ENCODE assay signal across 18 cellular contexts in the genomic region with DNA sequence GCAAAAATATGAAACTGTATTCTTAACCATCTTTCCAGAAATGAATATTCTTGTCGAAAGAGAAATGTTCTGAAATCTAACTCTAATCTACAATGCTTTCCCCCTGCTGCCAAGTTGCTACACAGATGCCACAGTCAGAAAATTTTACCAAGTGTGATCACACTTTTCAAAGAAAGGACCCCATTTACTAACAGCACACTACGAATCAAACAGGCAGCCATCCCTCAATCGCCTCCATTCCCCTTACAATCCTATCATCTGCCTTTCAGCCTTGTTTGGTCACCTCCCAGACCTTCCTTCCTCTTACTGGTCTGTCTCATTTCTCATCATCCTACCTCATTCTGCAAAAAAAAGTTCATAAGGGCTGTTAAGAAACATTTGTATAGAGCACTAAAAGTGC.
DNase-seq lines count a peak whose midpoint lies in the region; ATAC-seq and TF ChIP-seq lines count a peak whose summit lies in the region.
"Had no signal": no experiment of that assay in that cellular context is flagged by ENCODE, and none has a peak within 500 bp of the region (broad histone marks: within the 10 kb centered on the region; RNA-seq: fewer than 3 reads in every experiment).

No MANE protein-coding gene starts in this region.

- H3K27ac Mint-ChIP-seq in activated CD4-positive, alpha-beta T cell treated with anti-CD3 and anti-CD28 coated beads for 36 hours, result peak overlapping the region; percentile 28
- H3K27ac Mint-ChIP-seq in activated CD4-positive, alpha-beta T cell treated with anti-CD3 and anti-CD28 coated beads, Interleukin-2, amount 10 ng/mL, durations not matched to agents 7 days and 5 days, result no peak overlapping the region
- H3K27ac Mint-ChIP-seq in activated T-helper 1 cell treated with anti-CD3 and anti-CD28 coated beads, Interleukin-12 subunit alpha, Interleukin-12 subunit beta, Interleukin-2, Interleukin-4 antibody, amounts not matched to agents 30 ng/mL and 10 ng/mL and 1 ng/mL, durations not matched to agents 14 hours and 24 hours and 36 hours, result peak overlapping the region; percentile 57
- no peak overlapping the region for H3K27ac Mint-ChIP-seq in neural crest cell (ENCODE audit: unreplicated experiment)

- H3K27me3 ChIP-seq in IMR-90 (ENCODE audit: control insufficient read depth, insufficient read depth, low read length), result no peaks in the 10 kb centered on the region
- H3K27me3 ChIP-seq in gastrocnemius medialis, result no peaks in the 10 kb centered on the region
- H3K27me3 ChIP-seq: spleen, vagina had no signal

- peaks cover 3% of the 10 kb centered on the region for H3K4me1 ChIP-seq in IMR-90 (ENCODE audit: control insufficient read depth, insufficient read depth, low read length)
- peaks cover 18 to 25% of the 10 kb centered on the region in 2 donors for H3K4me1 ChIP-seq in gastrocnemius medialis

- H4K8ac ChIP-seq in IMR-90 (ENCODE audit: low read depth in 2 of 2, low read length in 2 of 2), result no peak overlapping the region

- no peak overlapping the region for H2BK15ac ChIP-seq in IMR-90 (ENCODE audit: low read depth, low read length)

- H3K18ac ChIP-seq in IMR-90 (ENCODE audit: low read depth, low read length), result no peak overlapping the region

- no peak overlapping the region for H2BK120ac ChIP-seq in IMR-90 (ENCODE audit: low read depth, low read length)

- H2BK5ac ChIP-seq in IMR-90 (ENCODE audit: low read depth, low read length, poor library complexity, severe bottlenecking), result no peak overlapping the region

- TF ChIP-seq CTCF in IMR-90 (conservative IDR thresholded peaks at IDR 0.05; ENCODE audit: low read depth, low read length), result no peak
- no peak for TF ChIP-seq CTCF in neural crest cell (conservative IDR thresholded peaks at IDR 0.05)
- no peak for TF ChIP-seq CTCF in gastrocnemius medialis (IDR thresholded peaks at IDR 0.05 in 4 of 5, conservative IDR thresholded peaks at IDR 0.05 in 1 of 5)

- no peak overlapping the region for H3K9ac ChIP-seq in IMR-90 (ENCODE audit: low read depth, low read length)

- CTCF ChIA-PET in activated CD4-positive, alpha-beta T cell treated with anti-CD3 and anti-CD28 coated beads for 36 hours (lab: Charles Lee), result interaction anchor here (1.0 kb wide), 1 partner anchor 43 kb away, joined by 3 read pairs; no protein-coding TSS in a partner anchor
- CTCF ChIA-PET in activated CD4-positive, alpha-beta T cell treated with anti-CD3 and anti-CD28 coated beads, Interleukin-2, amount 10 ng/mL, durations not matched to agents 7 days and 5 days (lab: Charles Lee), result interaction anchor here (0.9 to 1.6 kb wide), 2 partner anchors 12 to 31 kb away, joined by 4 to 8 read pairs; no protein-coding TSS in a partner anchor
- CTCF ChIA-PET in IMR-90 (lab: Yijun Ruan, JAX), result no interaction called here

- H3K23ac ChIP-seq in IMR-90 (ENCODE audit: low read depth, low read length), result peak overlapping the region; percentile 78; the same call in 1 of the 2 replicates

- no CpG with 5 or more reads among the region's 3 CpGs for WGBS in IMR-90 (ENCODE audit: extremely low coverage in 2 of 2, insufficient read length in 1 of 2), 2 experiments

- no peak for TF ChIP-seq RAD21 in IMR-90 (IDR thresholded peaks at IDR 0.05; ENCODE audit: low read length)

- peaks cover 54% of the 10 kb centered on the region for H3K4me1 Mint-ChIP-seq in activated CD4-positive, alpha-beta T cell treated with anti-CD3 and anti-CD28 coated beads for 36 hours
- peaks cover 24% of the 10 kb centered on the region for H3K4me1 Mint-ChIP-seq in activated CD4-positive, alpha-beta T cell treated with anti-CD3 and anti-CD28 coated beads, Interleukin-2, amount 10 ng/mL, durations not matched to agents 7 days and 5 days
- H3K4me1 Mint-ChIP-seq in activated T-helper 1 cell treated with anti-CD3 and anti-CD28 coated beads, Interleukin-12 subunit alpha, Interleukin-12 subunit beta, Interleukin-2, Interleukin-4 antibody, amounts not matched to agents 30 ng/mL and 10 ng/mL and 1 ng/mL, durations not matched to agents 14 hours and 24 hours and 36 hours (ENCODE audit: low read depth), result peaks cover 47% of the 10 kb centered on the region
- H3K4me1 Mint-ChIP-seq in neural crest cell, result peaks cover 42% of the 10 kb centered on the region

- peak overlapping the region; percentile 86; the same call in 1 of the 2 replicates for H3K14ac ChIP-seq in IMR-90 (replicated peaks; ENCODE audit: low read depth, low read length)

- POLR2A ChIA-PET in activated CD4-positive, alpha-beta T cell treated with anti-CD3 and anti-CD28 coated beads for 36 hours (lab: Charles Lee), result no interaction called here
- POLR2A ChIA-PET in activated CD4-positive, alpha-beta T cell treated with anti-CD3 and anti-CD28 coated beads, Interleukin-2, amount 10 ng/mL, durations not matched to agents 7 days and 5 days (lab: Charles Lee), result no interaction called here
- POLR2A ChIA-PET in IMR-90 (lab: Charles Lee; ENCODE audit: unreplicated experiment), result no interaction called here

- no TSS peak for BruUV-seq in IMR-90 (replicated peaks; lab: Mats Ljungman, UMichigan)

- peaks cover 25 to 60% of the 10 kb centered on the region in 2 experiments for H3K79me1 ChIP-seq in IMR-90 (ENCODE audit: low read depth in 1 of 2, low read length in 2 of 2)

- H2AK9ac ChIP-seq in IMR-90 (replicated peaks; ENCODE audit: low read depth, low read length, poor library complexity), result no peak overlapping the region

- H3K36me3 Mint-ChIP-seq in activated CD4-positive, alpha-beta T cell treated with anti-CD3 and anti-CD28 coated beads for 36 hours (ENCODE audit: low read depth), result peaks cover 22% of the 10 kb centered on the region
- H3K36me3 Mint-ChIP-seq in activated CD4-positive, alpha-beta T cell treated with anti-CD3 and anti-CD28 coated beads, Interleukin-2, amount 10 ng/mL, durations not matched to agents 7 days and 5 days (ENCODE audit: low read depth), result peaks cover 32% of the 10 kb centered on the region
- H3K36me3 Mint-ChIP-seq in activated T-helper 1 cell treated with anti-CD3 and anti-CD28 coated beads, Interleukin-12 subunit alpha, Interleukin-12 subunit beta, Interleukin-2, Interleukin-4 antibody, amounts not matched to agents 30 ng/mL and 10 ng/mL and 1 ng/mL, durations not matched to agents 14 hours and 24 hours and 36 hours (ENCODE audit: low read depth), result peaks cover 20% of the 10 kb centered on the region
- H3K36me3 Mint-ChIP-seq in neural crest cell (ENCODE audit: low read depth), result peaks cover 3% of the 10 kb centered on the region

- TF ChIP-seq POLR2A in IMR-90 (IDR thresholded peaks at IDR 0.05; ENCODE audit: low read depth, low read length) (no peak), gastrocnemius medialis (IDR thresholded peaks at IDR 0.05) (no peak)

- no peak overlapping the region for H4K91ac ChIP-seq in IMR-90 (ENCODE audit: insufficient read depth, low read depth, low read length)

- in situ Hi-C loops in IMR-90 (cut with MboI; ENCODE audit: low sequenced_read_pairs), result no loop called here
- in situ Hi-C loops in gastrocnemius medialis (cut with MboI; ENCODE audit: low sequenced_read_pairs in 4 of 4), result no loop called here

- intact Hi-C loops in activated CD4-positive, alpha-beta T cell treated with anti-CD3 and anti-CD28 coated beads for 36 hours (cut with DNase I, micrococcal nuclease), result loop anchor here (5.0 to 10.0 kb wide), 2 partner anchors 85 to 1947 kb away; no protein-coding TSS in a partner anchor
- intact Hi-C loops in IMR-90 (cut with micrococcal nuclease) (no loop called here), gastrocnemius medialis (cut with DNase I; ENCODE audit: low total_unique reads) (no loop called here), posterior cingulate gyrus (cut with DNase I) (no loop called here)
- intact Hi-C loops in activated T-helper 1 cell treated with anti-CD3 and anti-CD28 coated beads, Interleukin-12 subunit alpha, Interleukin-12 subunit beta, Interleukin-2, Interleukin-4 antibody, amounts not matched to agents 30 ng/mL and 10 ng/mL and 1 ng/mL, durations not matched to agents 14 hours and 24 hours and 36 hours (cut with micrococcal nuclease), result loop anchor here (1.0 to 2.0 kb wide), 5 partner anchors 12 to 101 kb away; no protein-coding TSS in a partner anchor

- no peak overlapping the region for H2BK20ac ChIP-seq in IMR-90 (ENCODE audit: low read depth, low read length)

- H3K4me3 ChIP-seq in IMR-90 (ENCODE audit: insufficient read depth, low read depth, low read length) (no peak overlapping the region), gastrocnemius medialis (no peak overlapping the region)
- H3K4me3 ChIP-seq: spleen, vagina had no signal

- H3K56ac ChIP-seq in IMR-90 (ENCODE audit: extremely low read depth, insufficient read depth, low read length), result no peak overlapping the region

- peaks cover 10% of the 10 kb centered on the region for H3K9me1 ChIP-seq in IMR-90 (ENCODE audit: insufficient read depth, low read length)

- dilution Hi-C loops in IMR-90 (cut with HindIII; ENCODE audit: low sequenced_read_pairs, unreplicated experiment), result no loop called here

- H3K36me3 ChIP-seq in IMR-90 (ENCODE audit: control insufficient read depth, insufficient read depth, low read length), result no peaks in the 10 kb centered on the region; the same call in 1 of the 2 replicates
- no peaks in the 10 kb centered on the region for H3K36me3 ChIP-seq in gastrocnemius medialis
- H3K36me3 ChIP-seq: vagina had no signal

- no peak overlapping the region for H2AFZ ChIP-seq in IMR-90 (replicated peaks; ENCODE audit: low read length, poor library complexity)

- peak overlapping the region; percentile 67; the same call in 1 of the 2 replicates for H2AK5ac ChIP-seq in IMR-90 (ENCODE audit: low read depth, low read length)

- no peak overlapping the region for H3K4me2 ChIP-seq in IMR-90 (ENCODE audit: low read depth, low read length)

- H4K20me1 ChIP-seq in IMR-90 (ENCODE audit: insufficient read depth, low read length), result peaks cover 27% of the 10 kb centered on the region

- no peaks in the 10 kb centered on the region for H3K9me3 Mint-ChIP-seq in activated CD4-positive, alpha-beta T cell treated with anti-CD3 and anti-CD28 coated beads for 36 hours (ENCODE audit: low read depth)
- no peaks in the 10 kb centered on the region for H3K9me3 Mint-ChIP-seq in activated CD4-positive, alpha-beta T cell treated with anti-CD3 and anti-CD28 coated beads, Interleukin-2, amount 10 ng/mL, durations not matched to agents 7 days and 5 days
- no peaks in the 10 kb centered on the region for H3K9me3 Mint-ChIP-seq in activated T-helper 1 cell treated with anti-CD3 and anti-CD28 coated beads, Interleukin-12 subunit alpha, Interleukin-12 subunit beta, Interleukin-2, Interleukin-4 antibody, amounts not matched to agents 30 ng/mL and 10 ng/mL and 1 ng/mL, durations not matched to agents 14 hours and 24 hours and 36 hours
- H3K9me3 Mint-ChIP-seq in neural crest cell, result no peaks in the 10 kb centered on the region

- peak overlapping the region; percentile 22 for H3K4me3 Mint-ChIP-seq in activated CD4-positive, alpha-beta T cell treated with anti-CD3 and anti-CD28 coated beads for 36 hours
- H3K4me3 Mint-ChIP-seq in activated CD4-positive, alpha-beta T cell treated with anti-CD3 and anti-CD28 coated beads, Interleukin-2, amount 10 ng/mL, durations not matched to agents 7 days and 5 days, result no peak overlapping the region
- H3K4me3 Mint-ChIP-seq in activated T-helper 1 cell treated with anti-CD3 and anti-CD28 coated beads, Interleukin-12 subunit alpha, Interleukin-12 subunit beta, Interleukin-2, Interleukin-4 antibody, amounts not matched to agents 30 ng/mL and 10 ng/mL and 1 ng/mL, durations not matched to agents 14 hours and 24 hours and 36 hours, result peak overlapping the region; percentile 22
- peak overlapping the region; percentile 1 for H3K4me3 Mint-ChIP-seq in neural crest cell

- H3K4ac ChIP-seq in IMR-90 (ENCODE audit: low read depth, low read length), result no peak overlapping the region

- H3K9me3 ChIP-seq in IMR-90 (ENCODE audit: control insufficient read depth, insufficient read depth, low read length) (no peaks in the 10 kb centered on the region), gastrocnemius medialis (no peaks in the 10 kb centered on the region)
- H3K9me3 ChIP-seq: spleen, vagina had no signal

- H4K5ac ChIP-seq in IMR-90 (ENCODE audit: low read depth, low read length), result no peak overlapping the region

- H3K27me3 Mint-ChIP-seq in activated CD4-positive, alpha-beta T cell treated with anti-CD3 and anti-CD28 coated beads for 36 hours, result no peaks in the 10 kb centered on the region
- no peaks in the 10 kb centered on the region for H3K27me3 Mint-ChIP-seq in activated CD4-positive, alpha-beta T cell treated with anti-CD3 and anti-CD28 coated beads, Interleukin-2, amount 10 ng/mL, durations not matched to agents 7 days and 5 days
- H3K27me3 Mint-ChIP-seq in activated T-helper 1 cell treated with anti-CD3 and anti-CD28 coated beads, Interleukin-12 subunit alpha, Interleukin-12 subunit beta, Interleukin-2, Interleukin-4 antibody, amounts not matched to agents 30 ng/mL and 10 ng/mL and 1 ng/mL, durations not matched to agents 14 hours and 24 hours and 36 hours (ENCODE audit: insufficient read depth), result no peaks in the 10 kb centered on the region
- no peaks in the 10 kb centered on the region for H3K27me3 Mint-ChIP-seq in neural crest cell (ENCODE audit: low read depth)

- no peak overlapping the region for H3K27ac ChIP-seq in IMR-90 (ENCODE audit: insufficient read depth, low read length)
- H3K27ac ChIP-seq in gastrocnemius medialis, result no peak overlapping the region
- H3K27ac ChIP-seq: epithelial cell of prostate, spleen, vagina had no signal

- ATAC-seq in activated CD4-positive, alpha-beta T cell treated with anti-CD3 and anti-CD28 coated beads for 36 hours, result peak; percentile 63
- ATAC-seq in IMR-90 (ENCODE audit: low read depth) (no peak), gastrocnemius medialis (no peak), GM18909 (IDR thresholded peaks at IDR 0.05; ENCODE audit: poor library complexity, unreplicated experiment) (no peak)

- peak; percentile 16 for DNase-seq in activated CD4-positive, alpha-beta T cell treated with anti-CD3 and anti-CD28 coated beads for 36 hours
- no peak for DNase-seq in activated CD4-positive, alpha-beta T cell treated with anti-CD3 and anti-CD28 coated beads, Interleukin-2, amount 10 ng/mL, durations not matched to agents 7 days and 5 days
- no peak for DNase-seq in IMR-90
- no peak for DNase-seq in activated T-helper 1 cell treated with anti-CD3 and anti-CD28 coated beads, Interleukin-12 subunit alpha, Interleukin-12 subunit beta, Interleukin-2, Interleukin-4 antibody, amounts not matched to agents 30 ng/mL and 10 ng/mL and 1 ng/mL, durations not matched to agents 14 hours and 24 hours and 36 hours (ENCODE audit: low spot score)
- no peak for DNase-seq in neural crest cell (ENCODE audit: low read depth, low spot score)
- DNase-seq in gastrocnemius medialis, result no peak
- no peak for DNase-seq in posterior cingulate gyrus
- DNase-seq: activated effector memory CD4-positive, alpha-beta T cell treated with anti-CD3 and anti-CD28 coated beads, Interleukin-2, amount 50 U/mL, for 16 hours; cortex of kidney; DMS79 treated with DMSO at 0.1 percent for 48 hours; Karpas-422; NCI-H1694; NCI-H226; SHP77 treated with DMSO at 0.1 percent for 48 hours; spleen had no signal

Comparison
In these comparisons a context has a peak if more than half of its experiments do, and no peak if none do; other contexts are left out.
1. H3K27ac Mint-ChIP-seq: peak in activated CD4-positive, alpha-beta T cell treated with anti-CD3 and anti-CD28 coated beads for 36 hours (single experiment) and activated T-helper 1 cell treated with anti-CD3 and anti-CD28 coated beads, Interleukin-12 subunit alpha, Interleukin-12 subunit beta, Interleukin-2, Interleukin-4 antibody, amounts not matched to agents 30 ng/mL and 10 ng/mL and 1 ng/mL, durations not matched to agents 14 hours and 24 hours and 36 hours (single experiment); none in activated CD4-positive, alpha-beta T cell treated with anti-CD3 and anti-CD28 coated beads, Interleukin-2, amount 10 ng/mL, durations not matched to agents 7 days and 5 days (single experiment) and neural crest cell (single experiment).
2. intact Hi-C loops: an anchor here in activated CD4-positive, alpha-beta T cell treated with anti-CD3 and anti-CD28 coated beads for 36 hours (5.0 to 10.0 kb wide) and activated T-helper 1 cell treated with anti-CD3 and anti-CD28 coated beads, Interleukin-12 subunit alpha, Interleukin-12 subunit beta, Interleukin-2, Interleukin-4 antibody, amounts not matched to agents 30 ng/mL and 10 ng/mL and 1 ng/mL, durations not matched to agents 14 hours and 24 hours and 36 hours (1.0 to 2.0 kb wide); none called in IMR-90, gastrocnemius medialis and posterior cingulate gyrus.